Comparison of ENCODE assay signal across 1 cellular context in the genomic region with DNA sequence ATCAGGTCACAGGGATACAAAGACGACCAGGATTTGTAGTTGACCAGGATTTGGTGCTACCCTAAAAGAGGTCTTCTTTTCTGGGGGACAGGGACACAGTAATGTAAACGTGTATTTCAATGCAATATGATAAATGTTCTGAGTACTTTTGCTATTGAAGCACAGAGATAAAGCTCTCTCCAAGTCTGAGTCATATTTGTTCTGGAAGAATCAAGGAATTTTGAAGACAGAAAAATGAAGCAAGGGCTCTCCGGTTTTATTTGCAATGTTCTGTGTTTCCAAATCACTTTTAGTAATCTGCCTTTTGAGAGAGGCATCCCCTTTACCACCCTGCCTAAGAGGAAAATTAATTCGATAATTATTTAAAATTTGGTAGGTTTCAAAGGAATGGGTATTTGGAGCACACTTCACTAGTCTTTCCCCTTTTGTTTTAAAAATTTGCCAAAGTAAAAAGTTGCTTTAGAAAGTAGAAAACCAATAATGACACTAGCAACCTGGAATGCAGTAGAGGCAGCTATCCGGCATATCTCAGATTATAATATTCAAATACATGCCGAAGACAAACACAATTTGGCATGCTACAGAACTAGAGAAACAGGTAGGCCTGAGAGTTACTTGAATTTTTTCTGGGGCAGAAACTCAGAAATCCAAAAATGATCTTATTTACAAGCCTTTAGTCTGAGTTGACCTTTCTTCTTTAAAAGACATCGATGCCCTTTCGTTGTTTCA.
TF ChIP-seq lines count a peak whose summit lies in the region.

No MANE protein-coding gene starts in this region.

TF ChIP-seq in A549, 52 proteins besides CTCF, POLR2A, EP300 and RAD21 (continued from another document):
- TF ChIP-seq CHD4 (IDR thresholded peaks at IDR 0.05; ENCODE audit: borderline replicate concordance) = no peak
TF ChIP-seq in A549: peak in this region for 0.
